2 cellular contexts compared by ENCODE assay signal in the genomic region with DNA sequence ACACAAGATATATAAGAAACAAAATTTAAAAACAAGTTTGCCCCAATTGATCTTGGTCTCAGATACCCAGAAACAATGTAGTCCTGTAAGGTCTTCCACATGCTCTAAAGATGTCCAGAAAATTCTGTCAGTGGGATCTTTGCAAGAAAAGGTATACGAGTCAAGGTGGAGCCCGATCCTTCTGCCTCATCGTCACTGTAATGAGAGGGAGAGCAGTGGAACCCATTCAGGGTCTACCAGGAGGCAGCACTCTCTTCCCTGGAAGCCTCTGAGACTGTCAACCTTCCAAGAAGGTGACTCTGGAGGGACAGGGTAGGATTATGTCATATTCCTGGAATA.
TF ChIP-seq lines count a peak whose summit lies in the region.

No MANE protein-coding gene starts in this region.

TF ChIP-seq in liver, 16 proteins besides CTCF, POLR2A, EP300 and RAD21:
- TF ChIP-seq, protein P1, sequence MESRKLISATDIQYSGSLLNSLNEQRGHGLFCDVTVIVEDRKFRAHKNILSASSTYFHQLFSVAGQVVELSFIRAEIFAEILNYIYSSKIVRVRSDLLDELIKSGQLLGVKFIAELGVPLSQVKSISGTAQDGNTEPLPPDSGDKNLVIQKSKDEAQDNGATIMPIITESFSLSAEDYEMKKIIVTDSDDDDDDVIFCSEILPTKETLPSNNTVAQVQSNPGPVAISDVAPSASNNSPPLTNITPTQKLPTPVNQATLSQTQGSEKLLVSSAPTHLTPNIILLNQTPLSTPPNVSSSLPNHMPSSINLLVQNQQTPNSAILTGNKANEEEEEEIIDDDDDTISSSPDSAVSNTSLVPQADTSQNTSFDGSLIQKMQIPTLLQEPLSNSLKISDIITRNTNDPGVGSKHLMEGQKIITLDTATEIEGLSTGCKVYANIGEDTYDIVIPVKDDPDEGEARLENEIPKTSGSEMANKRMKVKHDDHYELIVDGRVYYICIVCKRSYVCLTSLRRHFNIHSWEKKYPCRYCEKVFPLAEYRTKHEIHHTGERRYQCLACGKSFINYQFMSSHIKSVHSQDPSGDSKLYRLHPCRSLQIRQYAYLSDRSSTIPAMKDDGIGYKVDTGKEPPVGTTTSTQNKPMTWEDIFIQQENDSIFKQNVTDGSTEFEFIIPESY (IDR thresholded peaks at IDR 0.05) = no peak
- TF ChIP-seq, protein P2, sequence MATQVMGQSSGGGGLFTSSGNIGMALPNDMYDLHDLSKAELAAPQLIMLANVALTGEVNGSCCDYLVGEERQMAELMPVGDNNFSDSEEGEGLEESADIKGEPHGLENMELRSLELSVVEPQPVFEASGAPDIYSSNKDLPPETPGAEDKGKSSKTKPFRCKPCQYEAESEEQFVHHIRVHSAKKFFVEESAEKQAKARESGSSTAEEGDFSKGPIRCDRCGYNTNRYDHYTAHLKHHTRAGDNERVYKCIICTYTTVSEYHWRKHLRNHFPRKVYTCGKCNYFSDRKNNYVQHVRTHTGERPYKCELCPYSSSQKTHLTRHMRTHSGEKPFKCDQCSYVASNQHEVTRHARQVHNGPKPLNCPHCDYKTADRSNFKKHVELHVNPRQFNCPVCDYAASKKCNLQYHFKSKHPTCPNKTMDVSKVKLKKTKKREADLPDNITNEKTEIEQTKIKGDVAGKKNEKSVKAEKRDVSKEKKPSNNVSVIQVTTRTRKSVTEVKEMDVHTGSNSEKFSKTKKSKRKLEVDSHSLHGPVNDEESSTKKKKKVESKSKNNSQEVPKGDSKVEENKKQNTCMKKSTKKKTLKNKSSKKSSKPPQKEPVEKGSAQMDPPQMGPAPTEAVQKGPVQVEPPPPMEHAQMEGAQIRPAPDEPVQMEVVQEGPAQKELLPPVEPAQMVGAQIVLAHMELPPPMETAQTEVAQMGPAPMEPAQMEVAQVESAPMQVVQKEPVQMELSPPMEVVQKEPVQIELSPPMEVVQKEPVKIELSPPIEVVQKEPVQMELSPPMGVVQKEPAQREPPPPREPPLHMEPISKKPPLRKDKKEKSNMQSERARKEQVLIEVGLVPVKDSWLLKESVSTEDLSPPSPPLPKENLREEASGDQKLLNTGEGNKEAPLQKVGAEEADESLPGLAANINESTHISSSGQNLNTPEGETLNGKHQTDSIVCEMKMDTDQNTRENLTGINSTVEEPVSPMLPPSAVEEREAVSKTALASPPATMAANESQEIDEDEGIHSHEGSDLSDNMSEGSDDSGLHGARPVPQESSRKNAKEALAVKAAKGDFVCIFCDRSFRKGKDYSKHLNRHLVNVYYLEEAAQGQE (IDR thresholded peaks at IDR 0.05) = no peak
- TF ChIP-seq, protein P3, sequence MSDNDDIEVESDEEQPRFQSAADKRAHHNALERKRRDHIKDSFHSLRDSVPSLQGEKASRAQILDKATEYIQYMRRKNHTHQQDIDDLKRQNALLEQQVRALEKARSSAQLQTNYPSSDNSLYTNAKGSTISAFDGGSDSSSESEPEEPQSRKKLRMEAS (IDR thresholded peaks at IDR 0.05) = no peak
- TF ChIP-seq TAF1 (conservative IDR thresholded peaks at IDR 0.05) (no peak), EGR1 (IDR thresholded peaks at IDR 0.05; ENCODE audit: low read depth in 2 of 2) (no peak), YY1 (IDR thresholded peaks at IDR 0.05) (no peak), GABPA (IDR thresholded peaks at IDR 0.05 in 1 of 2, conservative IDR thresholded peaks at IDR 0.05 in 1 of 2) (no peak), JUND (IDR thresholded peaks at IDR 0.05) (no peak), HNF4A (conservative IDR thresholded peaks at IDR 0.05) (no peak), NR2F2 (IDR thresholded peaks at IDR 0.05) (no peak), RXRA (IDR thresholded peaks at IDR 0.05) (no peak), HNF4G (IDR thresholded peaks at IDR 0.05) (no peak), FOXA2 (IDR thresholded peaks at IDR 0.05) (no peak), SP1 (IDR thresholded peaks at IDR 0.05) (no peak), FOXA1 (IDR thresholded peaks at IDR 0.05) (no peak)
- TF ChIP-seq, protein P4, sequence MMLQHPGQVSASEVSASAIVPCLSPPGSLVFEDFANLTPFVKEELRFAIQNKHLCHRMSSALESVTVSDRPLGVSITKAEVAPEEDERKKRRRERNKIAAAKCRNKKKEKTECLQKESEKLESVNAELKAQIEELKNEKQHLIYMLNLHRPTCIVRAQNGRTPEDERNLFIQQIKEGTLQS (IDR thresholded peaks at IDR 0.05) = no peak

TF ChIP-seq in HepG2, 621 proteins besides CTCF, POLR2A, EP300 and RAD21:
- TF ChIP-seq, protein P5, sequence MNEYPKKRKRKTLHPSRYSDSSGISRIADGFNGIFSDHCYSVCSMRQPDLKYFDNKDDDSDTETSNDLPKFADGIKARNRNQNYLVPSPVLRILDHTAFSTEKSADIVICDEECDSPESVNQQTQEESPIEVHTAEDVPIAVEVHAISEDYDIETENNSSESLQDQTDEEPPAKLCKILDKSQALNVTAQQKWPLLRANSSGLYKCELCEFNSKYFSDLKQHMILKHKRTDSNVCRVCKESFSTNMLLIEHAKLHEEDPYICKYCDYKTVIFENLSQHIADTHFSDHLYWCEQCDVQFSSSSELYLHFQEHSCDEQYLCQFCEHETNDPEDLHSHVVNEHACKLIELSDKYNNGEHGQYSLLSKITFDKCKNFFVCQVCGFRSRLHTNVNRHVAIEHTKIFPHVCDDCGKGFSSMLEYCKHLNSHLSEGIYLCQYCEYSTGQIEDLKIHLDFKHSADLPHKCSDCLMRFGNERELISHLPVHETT (CRISPR knock-in tag; conservative IDR thresholded peaks at IDR 0.05) = no peak
- TF ChIP-seq GABPA (IDR thresholded peaks at IDR 0.05; ENCODE audit: low read depth, low read length) (no peak), GABPA (CRISPR knock-in tag; IDR thresholded peaks at IDR 0.05; ENCODE audit: low read depth) (no peak), GZF1 (CRISPR knock-in tag; IDR thresholded peaks at IDR 0.05) (no peak), MED8 (CRISPR knock-in tag; IDR thresholded peaks at IDR 0.05; ENCODE audit: insufficient replicate concordance) (no peak), ZNF10 (CRISPR knock-in tag; IDR thresholded peaks at IDR 0.05; ENCODE audit: borderline replicate concordance, low read depth) (no peak), ZNF777 (CRISPR knock-in tag; IDR thresholded peaks at IDR 0.05) (no peak), TGIF2 (CRISPR knock-in tag; IDR thresholded peaks at IDR 0.05) (no peak), ZNF432 (CRISPR knock-in tag; IDR thresholded peaks at IDR 0.05; ENCODE audit: borderline replicate concordance) (no peak), ZNF225 (CRISPR knock-in tag; IDR thresholded peaks at IDR 0.05) (no peak), SP2 (CRISPR knock-in tag; IDR thresholded peaks at IDR 0.05) (no peak), ZNF577 (CRISPR knock-in tag; IDR thresholded peaks at IDR 0.05; ENCODE audit: borderline replicate concordance, low read depth) (no peak)
- TF ChIP-seq, protein P6, sequence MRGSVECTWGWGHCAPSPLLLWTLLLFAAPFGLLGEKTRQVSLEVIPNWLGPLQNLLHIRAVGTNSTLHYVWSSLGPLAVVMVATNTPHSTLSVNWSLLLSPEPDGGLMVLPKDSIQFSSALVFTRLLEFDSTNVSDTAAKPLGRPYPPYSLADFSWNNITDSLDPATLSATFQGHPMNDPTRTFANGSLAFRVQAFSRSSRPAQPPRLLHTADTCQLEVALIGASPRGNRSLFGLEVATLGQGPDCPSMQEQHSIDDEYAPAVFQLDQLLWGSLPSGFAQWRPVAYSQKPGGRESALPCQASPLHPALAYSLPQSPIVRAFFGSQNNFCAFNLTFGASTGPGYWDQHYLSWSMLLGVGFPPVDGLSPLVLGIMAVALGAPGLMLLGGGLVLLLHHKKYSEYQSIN (CRISPR knock-in tag; IDR thresholded peaks at IDR 0.05; ENCODE audit: borderline replicate concordance) = no peak
- TF ChIP-seq, protein P7, sequence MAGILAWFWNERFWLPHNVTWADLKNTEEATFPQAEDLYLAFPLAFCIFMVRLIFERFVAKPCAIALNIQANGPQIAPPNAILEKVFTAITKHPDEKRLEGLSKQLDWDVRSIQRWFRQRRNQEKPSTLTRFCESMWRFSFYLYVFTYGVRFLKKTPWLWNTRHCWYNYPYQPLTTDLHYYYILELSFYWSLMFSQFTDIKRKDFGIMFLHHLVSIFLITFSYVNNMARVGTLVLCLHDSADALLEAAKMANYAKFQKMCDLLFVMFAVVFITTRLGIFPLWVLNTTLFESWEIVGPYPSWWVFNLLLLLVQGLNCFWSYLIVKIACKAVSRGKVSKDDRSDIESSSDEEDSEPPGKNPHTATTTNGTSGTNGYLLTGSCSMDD (CRISPR knock-in tag; IDR thresholded peaks at IDR 0.05) = no peak
